In the genomic region with DNA sequence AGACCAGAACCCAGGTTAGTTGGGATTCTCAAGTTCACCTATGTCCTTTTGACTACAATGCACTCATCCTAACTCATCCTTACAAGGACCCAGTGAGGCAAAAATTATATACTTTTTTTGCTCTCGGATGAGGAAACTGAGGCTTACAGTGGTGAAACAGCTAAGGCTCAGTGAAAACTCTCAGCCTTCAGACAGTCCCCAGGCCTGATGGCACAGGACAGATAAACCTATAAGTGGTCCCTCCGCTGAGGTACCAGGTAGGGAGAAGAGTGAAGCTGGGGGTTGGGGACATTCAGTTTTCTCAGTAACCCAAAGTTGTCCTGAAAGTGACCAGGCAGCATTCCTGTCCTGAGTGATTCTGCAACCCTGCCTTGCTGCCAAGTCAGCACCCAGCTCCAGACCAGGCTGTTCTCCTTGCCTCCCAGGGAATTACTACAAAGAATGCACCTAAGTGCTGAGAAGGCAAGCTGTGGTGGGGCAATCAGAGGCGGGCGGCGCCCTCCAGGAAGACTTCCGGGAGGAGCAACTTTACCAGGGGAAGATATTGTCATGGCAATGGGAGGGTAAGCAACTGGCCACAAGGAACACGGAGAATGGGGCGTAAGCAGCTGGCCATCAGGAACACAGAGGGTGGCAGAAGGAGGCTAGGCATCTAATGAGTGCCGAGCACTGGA, we compare ENCODE assay signal across 12 cellular contexts. TPM values are rescaled to one million over a fixed set of nuclear protein-coding genes. Genes with fewer than 3 reads are reported as not detected.
DNase-seq lines count a peak whose midpoint lies in the region; ATAC-seq, FAIRE-seq and TF ChIP-seq lines count a peak whose summit lies in the region.
"Had no signal": no experiment of that assay in that cellular context is flagged by ENCODE, and none has a peak within 500 bp of the region (broad histone marks: within the 10 kb centered on the region; RNA-seq: fewer than 3 reads in every experiment).

No MANE protein-coding gene starts in this region.

- BruUV-seq in PC-3 (replicated peaks; lab: Mats Ljungman, UMichigan) = no TSS peak

- peaks cover 20% of the 10 kb centered on the region for H3K79me2 ChIP-seq in PC-3 (ENCODE audit: low read length)

- no peak overlapping the region for H4K8ac ChIP-seq in neuronal stem cell (ENCODE audit: low read depth, low read length)

- peaks cover 65% of the 10 kb centered on the region for H3K4me1 ChIP-seq in PC-3 (ENCODE audit: insufficient read depth, low read length)
- peaks cover 42 to 45% of the 10 kb centered on the region in 2 donors for H3K4me1 ChIP-seq in neuronal stem cell (ENCODE audit: control insufficient read depth in 2 of 2, insufficient read depth in 1 of 2, low read depth in 1 of 2, low read length in 2 of 2)
- H3K4me1 ChIP-seq in tibial nerve = peaks cover 0 to 48% (median 9%) of the 10 kb centered on the region in 4 donors

- H2BK120ac ChIP-seq in neuronal stem cell (ENCODE audit: low read depth, low read length) = no peak overlapping the region

- H3K4me3 ChIP-seq in PC-3 (ENCODE audit: low read length) = peak overlapping the region; percentile 34; the same call in 1 of the 2 replicates
- H3K4me3 ChIP-seq in fibroblast of villous mesenchyme (ENCODE audit: low read depth, low read length) = no peak overlapping the region
- H3K4me3 ChIP-seq in neuronal stem cell (ENCODE audit: low read length in 2 of 2) = no peak overlapping the region
- no peak overlapping the region for H3K4me3 ChIP-seq in tibial nerve

- H3K9ac ChIP-seq in PC-3 (ENCODE audit: low read length) = 0 out of 2 replicates have a peak overlapping the region, but pooled peaks have one; percentile 15
- no peak overlapping the region for H3K9ac ChIP-seq in neuronal stem cell (ENCODE audit: low read depth, low read length, poor library complexity)

- no peak overlapping the region for H3K23ac ChIP-seq in neuronal stem cell (ENCODE audit: low read depth, low read length, poor library complexity)

- H2BK5ac ChIP-seq in neuronal stem cell (ENCODE audit: low read length) = no peak overlapping the region

- no peaks in the 10 kb centered on the region for H3K9me3 ChIP-seq in PC-3 (ENCODE audit: low read length)
- H3K9me3 ChIP-seq in neuronal stem cell (replicated peaks in 1 of 2; ENCODE audit: control insufficient read depth in 2 of 2, insufficient read depth in 1 of 2, low read depth in 1 of 2, low read length in 2 of 2) = no peaks in the 10 kb centered on the region
- H3K9me3 ChIP-seq in tibial nerve = no peaks in the 10 kb centered on the region

- CTCF ChIA-PET in PC-3 (lab: Charles Lee) = interaction anchor here (0.6 kb wide), 1 partner anchor 38 kb away, joined by 5 read pairs; no protein-coding TSS in a partner anchor

- no peaks in the 10 kb centered on the region for H3K27me3 ChIP-seq in PC-3 (ENCODE audit: low read length)
- peaks cover 0 to 6% (median 0%) of the 10 kb centered on the region in 3 experiments for H3K27me3 ChIP-seq in neuronal stem cell (ENCODE audit: control insufficient read depth in 3 of 3, insufficient read depth in 3 of 3, low read depth in 1 of 3, low read length in 3 of 3)
- no peaks in the 10 kb centered on the region for H3K27me3 ChIP-seq in tibial nerve

- TF ChIP-seq POLR2A in tibial nerve (IDR thresholded peaks at IDR 0.05) = no peak

- H3F3A ChIP-seq in PC-3 (ENCODE audit: low read length, unreplicated experiment) = peaks cover 7% of the 10 kb centered on the region

- peak overlapping the region; percentile 24 for H2AK5ac ChIP-seq in neuronal stem cell (ENCODE audit: low read depth, low read length)

- no peak overlapping the region for H2BK12ac ChIP-seq in neuronal stem cell (ENCODE audit: low read length)

- H4K20me1 ChIP-seq in PC-3 (ENCODE audit: low read length) = no peaks in the 10 kb centered on the region

- H2AFZ ChIP-seq in PC-3 (ENCODE audit: low read length) (no peak overlapping the region), neuronal stem cell (ENCODE audit: low read length) (no peak overlapping the region)

- no peak for TF ChIP-seq CTCF in C4-2B (conservative IDR thresholded peaks at IDR 0.05)
- TF ChIP-seq CTCF in PC-3 (conservative IDR thresholded peaks at IDR 0.05; ENCODE audit: low read depth, low read length) = no peak
- no peak for TF ChIP-seq CTCF in fibroblast of villous mesenchyme (IDR thresholded peaks at IDR 0.05; ENCODE audit: insufficient read depth, low read depth, low read length)
- no peak for TF ChIP-seq CTCF in tibial nerve (IDR thresholded peaks at IDR 0.05)

- no peak overlapping the region for H3K18ac ChIP-seq in neuronal stem cell (ENCODE audit: low read length)

- no peaks in the 10 kb centered on the region for H3K9me2 ChIP-seq in PC-3 (replicated peaks; ENCODE audit: low read length)

- no peak overlapping the region for H3K4ac ChIP-seq in neuronal stem cell (ENCODE audit: low read length)

- H3K27ac ChIP-seq in C4-2B (peak overlapping the region; percentile 50), PC-3 (ENCODE audit: low read length) (peak overlapping the region; percentile 90), neuronal stem cell (replicated peaks; ENCODE audit: low read length) (no peak overlapping the region), tibial nerve (no peak overlapping the region)

- POLR2A ChIA-PET in PC-3 (lab: Charles Lee; ENCODE audit: unreplicated experiment) = no interaction called here

- no peak for TF ChIP-seq EP300 in tibial nerve (IDR thresholded peaks at IDR 0.05)

- no CpG with 5 or more reads among the region's 9 CpGs for WGBS in neuronal stem cell (ENCODE audit: extremely low coverage in 2 of 2, insufficient read length in 2 of 2, insufficient replicate concordance in 1 of 2), 2 donors
- 73 to 75% methylated on average over 9 of the region's 9 CpGs for WGBS in tibial nerve, 2 donors

- H4K91ac ChIP-seq in neuronal stem cell (ENCODE audit: low read depth, low read length, poor library complexity) = no peak overlapping the region

- FAIRE-seq in GM19239 (lab: Jason Lieb, UNC) = no peak

- H3K14ac ChIP-seq in neuronal stem cell (ENCODE audit: low read length) = no peak overlapping the region

- peak; percentile 8 for ATAC-seq in PC-3
- ATAC-seq in GM18868 (IDR thresholded peaks at IDR 0.05; ENCODE audit: unreplicated experiment) = no peak

- H3K79me1 ChIP-seq in neuronal stem cell (ENCODE audit: low read depth, low read length) = no peaks in the 10 kb centered on the region

- peak; percentile 92 for DNase-seq in PC-3
- peak; percentile 75 for DNase-seq in fibroblast of villous mesenchyme (ENCODE audit: low read depth)
- DNase-seq in neuronal stem cell (ENCODE audit: low spot score) = no peak
- no peak for DNase-seq in tibial nerve (ENCODE audit: low spot score in 2 of 2)
- no peak for DNase-seq in GM19239 (ENCODE audit: insufficient read length, low spot score)
- no peak for DNase-seq in NCI-H2107 treated with DMSO at 0.1 percent for 48 hours (lab: John Stamatoyannopoulos, UW; ENCODE audit: unreplicated experiment)
- DNase-seq: CD4-positive, alpha-beta T cell; NCI-H82; nephron progenitor cell; T-helper 9 cell had no signal

- H3K36me3 ChIP-seq in PC-3 (ENCODE audit: low read depth, low read length) (0 out of 2 replicates have a peak, but pooled peaks cover 4% of the 10 kb centered on the region), neuronal stem cell (replicated peaks in 1 of 2; ENCODE audit: control insufficient read depth in 2 of 2, insufficient read depth in 2 of 2, low read length in 2 of 2) (peaks cover 7 to 36% of the 10 kb centered on the region in 2 donors), tibial nerve (peaks cover 0 to 7% (median 0%) of the 10 kb centered on the region in 3 donors)

- H2BK15ac ChIP-seq in neuronal stem cell (ENCODE audit: low read length) = no peak overlapping the region

- intact Hi-C loops in PC-3 (cut with micrococcal nuclease) = no loop called here

- peak overlapping the region; percentile 80 for H3K4me2 ChIP-seq in PC-3 (ENCODE audit: low read length)
- no peak overlapping the region for H3K4me2 ChIP-seq in neuronal stem cell (ENCODE audit: insufficient read depth, low read length, poor library complexity, severe bottlenecking)

RNA-seq across cellular contexts. Expression of a gene that starts 4.6 kb away (rescaled TPM):
- 20.0 and 21.4 TPM in 2 replicates for total RNA-seq in PC-3 (2014; rRNA removed)
- total RNA-seq in fibroblast of villous mesenchyme = 9.7 and 15.5 TPM in 2 replicates
- 6.3 TPM for polyA plus RNA-seq in neuronal stem cell (2013, experiment 1 of 2)
- polyA plus RNA-seq in neuronal stem cell (2013, experiment 2 of 2) = 6.2 TPM
- total RNA-seq in tibial nerve = 10 to 100 TPM; 11.7 to 36.3 (median 27.4) TPM
- total RNA-seq: CD4-positive, alpha-beta T cell had no signal

RNA-seq across cellular contexts. Expression of a gene that starts 14.6 kb away (rescaled TPM):
- total RNA-seq in PC-3 (2014; rRNA removed) = 108 and 109 TPM in 2 replicates
- total RNA-seq in fibroblast of villous mesenchyme = 13.2 and 27.6 TPM in 2 replicates
- 1.3 TPM for polyA plus RNA-seq in neuronal stem cell (2013, experiment 1 of 2)
- 1.3 TPM for polyA plus RNA-seq in neuronal stem cell (2013, experiment 2 of 2)
- 10 to 100 TPM; 15.0 to 55.7 (median 52.4) TPM for total RNA-seq in tibial nerve

RNA-seq across cellular contexts. Expression of a gene that starts 47.8 kb away (rescaled TPM):
- 21.7 and 22.9 TPM in 2 replicates for total RNA-seq in PC-3 (2014; rRNA removed)
- not detected in 2 replicates for total RNA-seq in fibroblast of villous mesenchyme
- polyA plus RNA-seq in neuronal stem cell (2013, experiment 1 of 2) = 0.04 TPM
- 0.03 TPM for polyA plus RNA-seq in neuronal stem cell (2013, experiment 2 of 2)
- total RNA-seq in tibial nerve = not detected

Comparison
In these comparisons a context has a peak if more than half of its experiments do, and no peak if none do; other contexts are left out.
1. H3K27ac ChIP-seq: peak in C4-2B (single experiment) and PC-3 (single experiment); none in neuronal stem cell (single experiment) and tibial nerve (0 of 4).
2. DNase-seq: peak in PC-3 (single experiment) and fibroblast of villous mesenchyme (single experiment); none in neuronal stem cell (single experiment), tibial nerve (0 of 2), GM19239 (single experiment) and NCI-H2107 treated with DMSO at 0.1 percent for 48 hours (single experiment).
3. RNA of a gene that starts 47.8 kb away (total RNA-seq): 21.7 to 22.9 TPM in PC-3; not detected in fibroblast of villous mesenchyme and not detected in tibial nerve; every median in the first group is over 10 times any median in the second.